Comparison of ENCODE assay signal across 8 cellular contexts in genomic region chr12:9707864-9708808, GRCh38.
DNase-seq lines count a peak whose midpoint lies in the region; ATAC-seq lines count a peak whose summit lies in the region.

No MANE protein-coding gene starts in this region.

- DNase-seq in COLO668 (lab: John Stamatoyannopoulos, UW; ENCODE audit: unreplicated experiment) (peak; percentile 22), RPMI8226 (peak; percentile 74), globus pallidus (ENCODE audit: low spot score) (peak; percentile 16), retina (peak; percentile 45)
- peak; percentile 47 for DNase-seq in activated T-helper 9 cell treated with anti-CD3 and anti-CD28 coated beads, Interleukin-2, amount 50 U/mL, for 16 hours (ENCODE audit: low read depth)

- peak; percentile 38 for ATAC-seq in HG03342 (IDR thresholded peaks at IDR 0.05; ENCODE audit: unreplicated experiment)
- no peak for ATAC-seq in HG03045 (IDR thresholded peaks at IDR 0.05; ENCODE audit: unreplicated experiment)
- ATAC-seq in HG03457 (IDR thresholded peaks at IDR 0.05; ENCODE audit: unreplicated experiment), result no peak

Comparison
In these comparisons a context has a peak if more than half of its experiments do, and no peak if none do; other contexts are left out.
1. DNase-seq: peak in every context shown above with its lines; median percentile 74 in RPMI8226; 47 in activated T-helper 9 cell treated with anti-CD3 and anti-CD28 coated beads, Interleukin-2, amount 50 U/mL, for 16 hours; 45 in retina; 22 in COLO668; 16 in globus pallidus.